ENCODE assay signal across 28 cellular contexts in genomic region chr1:84206416-84206815, GRCh38.
"Had no signal": no experiment of that assay in that cellular context is flagged by ENCODE, and none has a peak within 500 bp of the region (broad histone marks: within the 10 kb centered on the region; RNA-seq: fewer than 3 reads in every experiment).

No MANE protein-coding gene starts in this region.

- H3K36me3 ChIP-seq: left lung, right lobe of liver had no signal

- H3K4me1 ChIP-seq: body of pancreas, left lung, right lobe of liver, suprapubic skin, vagina had no signal

- H3K4me3 Mint-ChIP-seq: activated B cell treated with CpG ODN at 0.5 μM for 24 hours; activated CD4-positive, alpha-beta T cell treated with anti-CD3 and anti-CD28 coated beads for 36 hours; activated naive CD4-positive, alpha-beta T cell treated with anti-CD3 and anti-CD28 coated beads, Interleukin-2, amount 10 ng/mL, durations not matched to agents 7 days and 5 days; activated naive CD8-positive, alpha-beta T cell treated with anti-CD3 and anti-CD28 coated beads, Interleukin-2, amount 50 U/mL, for 24 hours; dendritic cell treated with granulocyte-macrophage colony-stimulating factor and Interleukin-4, amounts not matched to agents 40 ng/mL and 50 ng/mL, for 4 days; nephron; stimulated activated memory B cell treated with anti-CD40 and anti-IgM and Interleukin-4, amounts not matched to agents 10 μg/mL and 1 μg/mL and 100 μg/mL, for 72 hours; T-helper 1 cell treated with Interleukin-12 subunit alpha and Interleukin-12 subunit beta and Interleukin-4 antibody, amounts not matched to agents 30 μg/mL and 1 μg/mL, for 36 hours; type B pancreatic cell had no signal

- H3K4me1 Mint-ChIP-seq: activated B cell treated with CpG ODN at 0.5 μM for 24 hours; activated naive CD4-positive, alpha-beta T cell treated with anti-CD3 and anti-CD28 coated beads, Interleukin-2, amount 10 ng/mL, durations not matched to agents 7 days and 5 days; nephron had no signal

- H3K27me3 Mint-ChIP-seq: activated B cell treated with CpG ODN at 0.5 μM for 24 hours; activated CD4-positive, alpha-beta T cell treated with anti-CD3 and anti-CD28 coated beads for 36 hours; activated naive CD4-positive, alpha-beta T cell treated with anti-CD3 and anti-CD28 coated beads, Interleukin-2, amount 10 ng/mL, durations not matched to agents 7 days and 5 days; activated naive CD8-positive, alpha-beta T cell treated with anti-CD3 and anti-CD28 coated beads, Interleukin-2, amount 50 U/mL, for 24 hours; dendritic cell treated with granulocyte-macrophage colony-stimulating factor and Interleukin-4, amounts not matched to agents 40 ng/mL and 50 ng/mL, for 4 days; stimulated activated memory B cell treated with anti-CD40 and anti-IgM and Interleukin-4, amounts not matched to agents 10 μg/mL and 1 μg/mL and 100 μg/mL, for 72 hours; type B pancreatic cell had no signal

- H3K4me3 ChIP-seq: body of pancreas, left lung, lung, right lobe of liver, stomach, suprapubic skin, vagina had no signal

- H3K9me3 Mint-ChIP-seq: activated B cell treated with CpG ODN at 0.5 μM for 24 hours; activated naive CD4-positive, alpha-beta T cell treated with anti-CD3 and anti-CD28 coated beads, Interleukin-2, amount 10 ng/mL, durations not matched to agents 7 days and 5 days; activated naive CD8-positive, alpha-beta T cell treated with anti-CD3 and anti-CD28 coated beads, Interleukin-2, amount 50 U/mL, for 24 hours; dendritic cell treated with granulocyte-macrophage colony-stimulating factor and Interleukin-4, amounts not matched to agents 40 ng/mL and 50 ng/mL, for 4 days; nephron; stimulated activated memory B cell treated with anti-CD40 and anti-IgM and Interleukin-4, amounts not matched to agents 10 μg/mL and 1 μg/mL and 100 μg/mL, for 72 hours; T-helper 1 cell treated with Interleukin-12 subunit alpha and Interleukin-12 subunit beta and Interleukin-4 antibody, amounts not matched to agents 30 μg/mL and 1 μg/mL, for 36 hours; type B pancreatic cell had no signal

- H3K27me3 ChIP-seq: body of pancreas, left lung, right lobe of liver, stomach, suprapubic skin, vagina had no signal

- H3K27ac ChIP-seq: body of pancreas, left lung, right lobe of liver, stomach, suprapubic skin, vagina had no signal

- H3K27ac Mint-ChIP-seq: activated B cell treated with CpG ODN at 0.5 μM for 24 hours; activated CD4-positive, alpha-beta T cell treated with anti-CD3 and anti-CD28 coated beads for 36 hours; activated naive CD4-positive, alpha-beta T cell treated with anti-CD3 and anti-CD28 coated beads, Interleukin-2, amount 10 ng/mL, durations not matched to agents 7 days and 5 days; activated naive CD8-positive, alpha-beta T cell treated with anti-CD3 and anti-CD28 coated beads, Interleukin-2, amount 50 U/mL, for 24 hours; dendritic cell treated with granulocyte-macrophage colony-stimulating factor and Interleukin-4, amounts not matched to agents 40 ng/mL and 50 ng/mL, for 4 days; nephron; stimulated activated memory B cell treated with anti-CD40 and anti-IgM and Interleukin-4, amounts not matched to agents 10 μg/mL and 1 μg/mL and 100 μg/mL, for 72 hours; T-helper 1 cell treated with Interleukin-12 subunit alpha and Interleukin-12 subunit beta and Interleukin-4 antibody, amounts not matched to agents 30 μg/mL and 1 μg/mL, for 36 hours; type B pancreatic cell had no signal

- DNase-seq: activated B cell treated with CpG ODN at 0.5 μM for 24 hours; activated CD4-positive, alpha-beta T cell treated with anti-CD3 and anti-CD28 coated beads for 36 hours; activated CD4-positive, alpha-beta T cell treated with anti-CD3 and anti-CD28 coated beads, Interleukin-2, amount 50 U/mL, for 4 hours; activated CD8-positive, alpha-beta memory T cell treated with anti-CD3 and anti-CD28 coated beads, Interleukin-2, amount 50 U/mL, for 48 hours; activated effector memory CD4-positive, alpha-beta T cell treated with anti-CD3 and anti-CD28 coated beads, Interleukin-2, amount 50 U/mL, for 16 hours; activated naive CD4-positive, alpha-beta T cell treated with anti-CD3 and anti-CD28 coated beads, Interleukin-2, amount 10 ng/mL, durations not matched to agents 7 days and 5 days; activated naive CD8-positive, alpha-beta T cell treated with anti-CD3 and anti-CD28 coated beads, Interleukin-2, amount 50 U/mL, for 24 hours; activated T-cell treated with anti-CD3 and anti-CD28 coated beads, Interleukin-2, amount 50 U/mL, for 48 hours; anterior cingulate cortex; body of pancreas; caudate nucleus; effector CD4-positive, alpha-beta T cell; erythroblast; foreskin fibroblast; kidney; left lung; right lobe of liver; small intestine; stimulated activated CD4-positive, alpha-beta T cell treated with anti-CD3 and anti-CD28 coated beads, Interleukin-15, amount 100 ng/mL, for 24 hours; stomach had no signal

- ATAC-seq: activated CD4-positive, alpha-beta T cell treated with anti-CD3 and anti-CD28 coated beads for 36 hours; activated naive CD8-positive, alpha-beta T cell treated with anti-CD3 and anti-CD28 coated beads, Interleukin-2, amount 50 U/mL, for 24 hours; body of pancreas; right lobe of liver; stimulated activated memory B cell treated with anti-CD40 and anti-IgM and Interleukin-4, amounts not matched to agents 10 μg/mL and 1 μg/mL and 100 μg/mL, for 72 hours had no signal

- H3K9me3 ChIP-seq: body of pancreas, left lung, right lobe of liver, stomach, suprapubic skin, vagina had no signal
